ENCODE assay signal across 3 cellular contexts in genomic region chr5:149938272-149938671, GRCh38.
A peak's percentile ranks its signal among the peaks of the same experiment; 100 is the strongest.
TF ChIP-seq lines count a peak whose summit lies in the region.

No MANE protein-coding gene starts in this region.

TF ChIP-seq in A549, 52 proteins besides CTCF, POLR2A, EP300 and RAD21 (continued from another document):
- TF ChIP-seq FOSL2 (IDR thresholded peaks at IDR 0.05) (no peak; the same call in 1 of the 2 replicates), FOSL2 (CRISPR knock-in tag; IDR thresholded peaks at IDR 0.05) (peak; percentile 83), CEBPB (IDR thresholded peaks at IDR 0.05) (no peak), TFCP2L1 (CRISPR knock-in tag; IDR thresholded peaks at IDR 0.05) (no peak), NFE2L2 (conservative IDR thresholded peaks at IDR 0.05; ENCODE audit: low read length) (no peak), PHF8 (IDR thresholded peaks at IDR 0.05; ENCODE audit: borderline replicate concordance, low read depth) (no peak), MYC (IDR thresholded peaks at IDR 0.05; ENCODE audit: borderline replicate concordance, low read length) (no peak), FOXS1 (CRISPR knock-in tag; IDR thresholded peaks at IDR 0.05) (no peak), SMC3 (IDR thresholded peaks at IDR 0.05) (no peak), JUNB (IDR thresholded peaks at IDR 0.05) (no peak), KDM5A (IDR thresholded peaks at IDR 0.05) (no peak), RARB (CRISPR knock-in tag; IDR thresholded peaks at IDR 0.05) (no peak)
- TF ChIP-seq, protein P1, sequence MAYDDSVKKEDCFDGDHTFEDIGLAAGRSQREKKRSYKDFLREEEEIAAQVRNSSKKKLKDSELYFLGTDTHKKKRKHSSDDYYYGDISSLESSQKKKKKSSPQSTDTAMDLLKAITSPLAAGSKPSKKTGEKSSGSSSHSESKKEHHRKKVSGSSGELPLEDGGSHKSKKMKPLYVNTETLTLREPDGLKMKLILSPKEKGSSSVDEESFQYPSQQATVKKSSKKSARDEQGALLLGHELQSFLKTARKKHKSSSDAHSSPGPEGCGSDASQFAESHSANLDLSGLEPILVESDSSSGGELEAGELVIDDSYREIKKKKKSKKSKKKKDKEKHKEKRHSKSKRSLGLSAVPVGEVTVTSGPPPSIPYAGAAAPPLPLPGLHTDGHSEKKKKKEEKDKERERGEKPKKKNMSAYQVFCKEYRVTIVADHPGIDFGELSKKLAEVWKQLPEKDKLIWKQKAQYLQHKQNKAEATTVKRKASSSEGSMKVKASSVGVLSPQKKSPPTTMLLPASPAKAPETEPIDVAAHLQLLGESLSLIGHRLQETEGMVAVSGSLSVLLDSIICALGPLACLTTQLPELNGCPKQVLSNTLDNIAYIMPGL (CRISPR knock-in tag; IDR thresholded peaks at IDR 0.05; ENCODE audit: borderline replicate concordance) = no peak
- TF ChIP-seq, protein P2, sequence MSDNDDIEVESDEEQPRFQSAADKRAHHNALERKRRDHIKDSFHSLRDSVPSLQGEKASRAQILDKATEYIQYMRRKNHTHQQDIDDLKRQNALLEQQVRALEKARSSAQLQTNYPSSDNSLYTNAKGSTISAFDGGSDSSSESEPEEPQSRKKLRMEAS (IDR thresholded peaks at IDR 0.05) = no peak
- TF ChIP-seq, protein P3, sequence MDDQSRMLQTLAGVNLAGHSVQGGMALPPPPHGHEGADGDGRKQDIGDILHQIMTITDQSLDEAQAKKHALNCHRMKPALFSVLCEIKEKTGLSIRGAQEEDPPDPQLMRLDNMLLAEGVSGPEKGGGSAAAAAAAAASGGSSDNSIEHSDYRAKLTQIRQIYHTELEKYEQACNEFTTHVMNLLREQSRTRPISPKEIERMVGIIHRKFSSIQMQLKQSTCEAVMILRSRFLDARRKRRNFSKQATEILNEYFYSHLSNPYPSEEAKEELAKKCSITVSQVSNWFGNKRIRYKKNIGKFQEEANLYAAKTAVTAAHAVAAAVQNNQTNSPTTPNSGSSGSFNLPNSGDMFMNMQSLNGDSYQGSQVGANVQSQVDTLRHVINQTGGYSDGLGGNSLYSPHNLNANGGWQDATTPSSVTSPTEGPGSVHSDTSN (IDR thresholded peaks at IDR 0.05) = peak; percentile 66; the same call in 1 of the 2 replicates

TF ChIP-seq in Ishikawa, 13 proteins besides CTCF, POLR2A, EP300 and RAD21 (continued from another document):
- TF ChIP-seq REST (IDR thresholded peaks at IDR 0.05; ENCODE audit: low read depth) (no peak), CEBPB (IDR thresholded peaks at IDR 0.05) (0 out of 2 replicates have a peak, but pooled peaks have one; percentile 40), YY1 (IDR thresholded peaks at IDR 0.05; ENCODE audit: low read depth) (peak; percentile 32; the same call in 1 of the 2 replicates), TEAD4 (IDR thresholded peaks at IDR 0.05) (peak; percentile 93), NFIC (IDR thresholded peaks at IDR 0.05) (peak; percentile 97), FOXM1 (IDR thresholded peaks at IDR 0.05; ENCODE audit: borderline replicate concordance, low read depth) (peak; percentile 73), TAF1 (IDR thresholded peaks at IDR 0.05; ENCODE audit: low read depth) (no peak), EGR1 (IDR thresholded peaks at IDR 0.05) (no peak), CREB1 (IDR thresholded peaks at IDR 0.05; ENCODE audit: low read depth) (no peak)
- TF ChIP-seq, protein P2 (IDR thresholded peaks at IDR 0.05) = no peak; the same call in 1 of the 2 replicates
- TF ChIP-seq, protein P4, sequence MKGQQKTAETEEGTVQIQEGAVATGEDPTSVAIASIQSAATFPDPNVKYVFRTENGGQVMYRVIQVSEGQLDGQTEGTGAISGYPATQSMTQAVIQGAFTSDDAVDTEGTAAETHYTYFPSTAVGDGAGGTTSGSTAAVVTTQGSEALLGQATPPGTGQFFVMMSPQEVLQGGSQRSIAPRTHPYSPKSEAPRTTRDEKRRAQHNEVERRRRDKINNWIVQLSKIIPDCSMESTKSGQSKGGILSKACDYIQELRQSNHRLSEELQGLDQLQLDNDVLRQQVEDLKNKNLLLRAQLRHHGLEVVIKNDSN (IDR thresholded peaks at IDR 0.05) = no peak

TF ChIP-seq in K562, 482 proteins besides CTCF, POLR2A, EP300 and RAD21 (continued from another document):
- no peak for TF ChIP-seq HNRNPLL (IDR thresholded peaks at IDR 0.05; ENCODE audit: low read depth, low read length, poor library complexity, severe bottlenecking)
- TF ChIP-seq, protein P5, sequence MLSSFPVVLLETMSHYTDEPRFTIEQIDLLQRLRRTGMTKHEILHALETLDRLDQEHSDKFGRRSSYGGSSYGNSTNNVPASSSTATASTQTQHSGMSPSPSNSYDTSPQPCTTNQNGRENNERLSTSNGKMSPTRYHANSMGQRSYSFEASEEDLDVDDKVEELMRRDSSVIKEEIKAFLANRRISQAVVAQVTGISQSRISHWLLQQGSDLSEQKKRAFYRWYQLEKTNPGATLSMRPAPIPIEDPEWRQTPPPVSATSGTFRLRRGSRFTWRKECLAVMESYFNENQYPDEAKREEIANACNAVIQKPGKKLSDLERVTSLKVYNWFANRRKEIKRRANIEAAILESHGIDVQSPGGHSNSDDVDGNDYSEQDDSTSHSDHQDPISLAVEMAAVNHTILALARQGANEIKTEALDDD (IDR thresholded peaks at IDR 0.05) = peak; percentile 34; the same call in 1 of the 2 replicates
- no peak for TF ChIP-seq KLF16 (IDR thresholded peaks at IDR 0.05)
- TF ChIP-seq NFIC (IDR thresholded peaks at IDR 0.05) = peak; percentile 66
- no peak for TF ChIP-seq ZNF384 (IDR thresholded peaks at IDR 0.05; ENCODE audit: low read depth, low read length)
- no peak for TF ChIP-seq KDM4B (IDR thresholded peaks at IDR 0.05; ENCODE audit: borderline replicate concordance in 2 of 2, low read depth in 1 of 2)
